Comparison of ENCODE assay signal across 8 cellular contexts in genomic region chr6:166313255-166314070, GRCh38. TPM values are rescaled to one million over a fixed set of nuclear protein-coding genes. Genes with fewer than 3 reads are reported as not detected.
DNase-seq lines count a peak whose midpoint lies in the region; ATAC-seq, FAIRE-seq and TF ChIP-seq lines count a peak whose summit lies in the region.

No MANE protein-coding gene starts in this region.

- no peaks in the 10 kb centered on the region for H3K9me3 ChIP-seq in AG04450 (ENCODE audit: control insufficient read depth, insufficient read depth, low read length)
- H3K9me3 ChIP-seq in heart right ventricle, result no peaks in the 10 kb centered on the region
- no peaks in the 10 kb centered on the region for H3K9me3 ChIP-seq in spleen

- peaks cover 0 to 4% (median 2%) of the 10 kb centered on the region in 9 donors for H3K4me1 ChIP-seq in heart right ventricle
- H3K4me1 ChIP-seq in spleen, result peaks cover 3 to 6% (median 4%) of the 10 kb centered on the region in 6 donors

- POLR2A ChIA-PET in AG04450 (lab: Yijun Ruan, JAX), result no interaction called here

- H3K36me3 Mint-ChIP-seq in activated naive CD4-positive, alpha-beta T cell treated with anti-CD3 and anti-CD28 coated beads, Interleukin-2, amount 10 ng/mL, durations not matched to agents 7 days and 5 days, result peaks cover under 1% of the 10 kb centered on the region

- H3K27ac ChIP-seq in AG04450 (ENCODE audit: low read depth, low read length) (no peak overlapping the region), heart right ventricle (no peak overlapping the region), spleen (no peak overlapping the region)

- no peak overlapping the region for H3K27ac Mint-ChIP-seq in activated naive CD4-positive, alpha-beta T cell treated with anti-CD3 and anti-CD28 coated beads, Interleukin-2, amount 10 ng/mL, durations not matched to agents 7 days and 5 days

- WGBS in heart right ventricle, 2 donors, result 43 to 48% methylated on average over 18 of the region's 18 CpGs
- WGBS in spleen, 5 donors, result 49 to 59% (median 53%) methylated on average over 18 of the region's 18 CpGs

- intact Hi-C loops in heart right ventricle (cut with DNase I) (loop anchor here in 9 of 10 donors (1.0 to 10.0 kb wide), 5 partner anchors 81 to 89 kb away; no protein-coding TSS in a partner anchor), spleen (cut with DNase I; ENCODE audit: low total_unique reads) (no loop called here)

- H3K27me3 ChIP-seq in AG04450 (ENCODE audit: control insufficient read depth, insufficient read depth, low read length) (peaks cover 17% of the 10 kb centered on the region), heart right ventricle (peaks cover 0 to 22% (median 12%) of the 10 kb centered on the region in 7 donors), spleen (replicated peaks in 1 of 7) (peaks cover 0 to 23% (median 9%) of the 10 kb centered on the region in 7 donors)

- H3K4me3 ChIP-seq in AG04450 (ENCODE audit: low read depth, low read length) (no peak overlapping the region), heart right ventricle (no peak overlapping the region), spleen (no peak overlapping the region)

- H3K27me3 Mint-ChIP-seq in activated naive CD4-positive, alpha-beta T cell treated with anti-CD3 and anti-CD28 coated beads, Interleukin-2, amount 10 ng/mL, durations not matched to agents 7 days and 5 days, result peaks cover 39% of the 10 kb centered on the region

- TF ChIP-seq CTCF in AG04450 (IDR thresholded peaks at IDR 0.05; ENCODE audit: low read depth, low read length), result peak; percentile 78
- TF ChIP-seq CTCF in heart right ventricle (IDR thresholded peaks at IDR 0.05), result peak; percentile 49 to 83 (median 67)
- TF ChIP-seq CTCF in spleen (IDR thresholded peaks at IDR 0.05 in 8 of 11, conservative IDR thresholded peaks at IDR 0.05 in 3 of 11), result peak; percentile 41 to 81 (median 69)

- TF ChIP-seq POLR2A in GM12892 (IDR thresholded peaks at IDR 0.05; ENCODE audit: low read depth, low read length) (no peak), spleen (IDR thresholded peaks at IDR 0.05) (no peak)

- no peak overlapping the region for H3K4me3 Mint-ChIP-seq in activated naive CD4-positive, alpha-beta T cell treated with anti-CD3 and anti-CD28 coated beads, Interleukin-2, amount 10 ng/mL, durations not matched to agents 7 days and 5 days

- ATAC-seq in HG03039 (IDR thresholded peaks at IDR 0.05; ENCODE audit: unreplicated experiment), result peak; percentile 81
- ATAC-seq in heart right ventricle, result peak; percentile 58 to 91 (median 66)

- H3K36me3 ChIP-seq in heart right ventricle (no peaks in the 10 kb centered on the region), spleen (peaks cover 0 to 7% (median under 1%) of the 10 kb centered on the region in 6 donors)

- no peaks in the 10 kb centered on the region for H3K4me1 Mint-ChIP-seq in activated naive CD4-positive, alpha-beta T cell treated with anti-CD3 and anti-CD28 coated beads, Interleukin-2, amount 10 ng/mL, durations not matched to agents 7 days and 5 days

- CTCF ChIA-PET in AG04450 (lab: Charles Lee), result interaction anchor here (0.5 to 2.3 kb wide), 33 partner anchors 9 to 620 kb away, joined by 3 to 58 read pairs (median 3); partner anchors contain the start of gene SFT2D1
- CTCF ChIA-PET in activated naive CD4-positive, alpha-beta T cell treated with anti-CD3 and anti-CD28 coated beads, Interleukin-2, amount 10 ng/mL, durations not matched to agents 7 days and 5 days (lab: Charles Lee), result interaction anchor here (0.6 to 3.1 kb wide), 21 partner anchors 8 to 270 kb away, joined by 3 to 34 read pairs (median 5); no protein-coding TSS in a partner anchor

- DNase-seq in AG04450 (ENCODE audit: low read depth, low spot score), result no peak
- peak; percentile 61 for DNase-seq in GM12892 (ENCODE audit: insufficient read length)
- peak; percentile 74 for DNase-seq in NCI-H82 (lab: John Stamatoyannopoulos, UW)
- DNase-seq in activated naive CD4-positive, alpha-beta T cell treated with anti-CD3 and anti-CD28 coated beads, Interleukin-2, amount 10 ng/mL, durations not matched to agents 7 days and 5 days, result peak; percentile 64
- DNase-seq in heart right ventricle, result no peak
- no peak for DNase-seq in spleen
- no peak for DNase-seq in inferior parietal cortex (ENCODE audit: extremely low spot score)

- no peaks in the 10 kb centered on the region for H3K9me3 Mint-ChIP-seq in activated naive CD4-positive, alpha-beta T cell treated with anti-CD3 and anti-CD28 coated beads, Interleukin-2, amount 10 ng/mL, durations not matched to agents 7 days and 5 days

- peak; percentile 73 for FAIRE-seq in GM12892 (lab: Jason Lieb, UNC)

RNA-seq across cellular contexts. Expression of gene PRR18, which starts 5.3 kb away (rescaled TPM):
- polyA plus RNA-seq in AG04450 (2011; rRNA removed) (not detected in 2 replicates), heart right ventricle (under 1 TPM in 1 of 2 donors, not detected in 1; 0.03 TPM), spleen (under 1 TPM in 2 of 3 donors, not detected in 1; 0.03 to 0.08 TPM)
- not detected in 2 replicates for polyA minus RNA-seq in AG04450 (2011; rRNA and poly(A)+ RNA removed)
- polyA plus RNA-seq in GM12892 (2012; ENCODE audit: missing spikeins), result 4.4 TPM
- total RNA-seq in heart right ventricle (under 1 TPM in 4 of 10 donors, not detected in 6; 0.08 to 0.20 (median 0.15) TPM), spleen (under 1 TPM in 2 of 7 donors, not detected in 5; 0.28 to 0.30 TPM)

RNA-seq across cellular contexts. Expression of gene SFT2D1, which starts 28.9 kb away (rescaled TPM):
- 54.8 and 76.5 TPM in 2 replicates for polyA plus RNA-seq in AG04450 (2011; rRNA removed)
- polyA minus RNA-seq in AG04450 (2011; rRNA and poly(A)+ RNA removed), result 15.6 and 18.5 TPM in 2 replicates
- polyA plus RNA-seq in GM12892 (2012; ENCODE audit: missing spikeins), result 173 TPM
- 10 to 100 TPM; 15.6 to 28.1 (median 21.4) TPM for total RNA-seq in heart right ventricle
- 10 to 100 TPM; 35.9 to 43.6 TPM for polyA plus RNA-seq in heart right ventricle
- total RNA-seq in spleen, result 10 to 100 TPM; 46.0 to 66.4 (median 51.9) TPM
- 10 to 100 TPM; 58.8 to 71.0 (median 69.7) TPM for polyA plus RNA-seq in spleen

Comparison
In these comparisons a context has a peak if more than half of its experiments do, and no peak if none do; other contexts are left out.
1. DNase-seq: peak in GM12892 (single experiment), NCI-H82 (single experiment) and activated naive CD4-positive, alpha-beta T cell treated with anti-CD3 and anti-CD28 coated beads, Interleukin-2, amount 10 ng/mL, durations not matched to agents 7 days and 5 days (single experiment); none in AG04450 (single experiment), heart right ventricle (0 of 2), spleen (single experiment) and inferior parietal cortex (single experiment).
2. Peak in every context shown above with its lines, with median percentiles within 50 percentile points of each other: CTCF ChIP-seq.